Comparison of ENCODE assay signal across 30 cellular contexts in genomic region chr17:45833826-45834439, GRCh38. TPM values are rescaled to one million over a fixed set of nuclear protein-coding genes. Genes with fewer than 3 reads are reported as not detected.
"Had no signal": no experiment of that assay in that cellular context is flagged by ENCODE, and none has a peak within 500 bp of the region (broad histone marks: within the 10 kb centered on the region; RNA-seq: fewer than 3 reads in every experiment).

No MANE protein-coding gene starts in this region.

- H3K9me3 Mint-ChIP-seq: activated CD4-positive, alpha-beta memory T cell treated with anti-CD3 and anti-CD28 coated beads, Interleukin-2, amount 10 ng/mL, durations not matched to agents 7 days and 5 days; activated CD4-positive, alpha-beta T cell treated with anti-CD3 and anti-CD28 coated beads, Interleukin-2, amount 10 ng/mL, durations not matched to agents 7 days and 5 days; activated naive CD8-positive, alpha-beta T cell treated with anti-CD3 and anti-CD28 coated beads, Interleukin-2, amount 50 U/mL, for 24 hours; activated T-cell treated with anti-CD3 and anti-CD28 coated beads, Interleukin-2, amount 50 U/mL, for 24 hours; dendritic cell treated with granulocyte-macrophage colony-stimulating factor and Interleukin-4, amounts not matched to agents 40 ng/mL and 50 ng/mL, for 4 days; endodermal cell; mesothelial cell of epicardium; naive B cell; stimulated activated naive B cell treated with anti-CD40 and anti-IgM and Interleukin-4, amounts not matched to agents 10 μg/mL and 1 μg/mL and 100 μg/mL, for 72 hours had no signal

- H3K27ac Mint-ChIP-seq: activated CD4-positive, alpha-beta memory T cell treated with anti-CD3 and anti-CD28 coated beads, Interleukin-2, amount 10 ng/mL, durations not matched to agents 7 days and 5 days; activated CD4-positive, alpha-beta T cell treated with anti-CD3 and anti-CD28 coated beads, Interleukin-2, amount 10 ng/mL, durations not matched to agents 7 days and 5 days; activated naive CD8-positive, alpha-beta T cell treated with anti-CD3 and anti-CD28 coated beads, Interleukin-2, amount 50 U/mL, for 24 hours; activated T-cell treated with anti-CD3 and anti-CD28 coated beads, Interleukin-2, amount 50 U/mL, for 24 hours; dendritic cell treated with granulocyte-macrophage colony-stimulating factor and Interleukin-4, amounts not matched to agents 40 ng/mL and 50 ng/mL, for 4 days; endodermal cell; mesothelial cell of epicardium; naive B cell; stimulated activated naive B cell treated with anti-CD40 and anti-IgM and Interleukin-4, amounts not matched to agents 10 μg/mL and 1 μg/mL and 100 μg/mL, for 72 hours had no signal

- H3K36me3 Mint-ChIP-seq: mesothelial cell of epicardium; naive B cell; stimulated activated naive B cell treated with anti-CD40 and anti-IgM and Interleukin-4, amounts not matched to agents 10 μg/mL and 1 μg/mL and 100 μg/mL, for 72 hours had no signal

- DNase-seq: activated CD4-positive, alpha-beta memory T cell treated with anti-CD3 and anti-CD28 coated beads, Interleukin-2, amount 10 ng/mL, durations not matched to agents 7 days and 5 days; activated CD4-positive, alpha-beta T cell treated with anti-CD3 and anti-CD28 coated beads, Interleukin-2, amount 10 ng/mL, durations not matched to agents 7 days and 5 days; activated CD4-positive, CD25-positive, alpha-beta regulatory T cell treated with anti-CD3 and anti-CD28 coated beads, Interleukin-2, amount 50 U/mL, for 72 hours; activated CD8-positive, alpha-beta memory T cell treated with anti-CD3 and anti-CD28 coated beads, Interleukin-2, amount 50 U/mL, for 48 hours; activated gamma-delta T cell; activated naive CD4-positive, alpha-beta T cell treated with anti-CD3 and anti-CD28 coated beads, Interleukin-2, amount 50 U/mL, for 16 hours; activated naive CD8-positive, alpha-beta T cell treated with anti-CD3 and anti-CD28 coated beads, Interleukin-2, amount 50 U/mL, for 24 hours; activated T-cell treated with anti-CD3 and anti-CD28 coated beads, Interleukin-2, amount 50 U/mL, for 24 hours; amygdala; endodermal cell; foreskin fibroblast; head of caudate nucleus; hippocampal formation; left colon; naive B cell; nucleus accumbens; retina; sigmoid colon; small intestine; stimulated activated CD4-positive, alpha-beta T cell treated with anti-CD3 and anti-CD28 coated beads, Interleukin-1b, Interleukin-23, amount 100 ng/mL, for 48 hours; stimulated activated naive B cell treated with anti-CD40 and anti-IgM and Interleukin-4, amounts not matched to agents 10 μg/mL and 1 μg/mL and 100 μg/mL, for 72 hours; stomach; T1000; thyroid gland; upper lobe of right lung had no signal

- H3K27me3 Mint-ChIP-seq: activated CD4-positive, alpha-beta T cell treated with anti-CD3 and anti-CD28 coated beads, Interleukin-2, amount 10 ng/mL, durations not matched to agents 7 days and 5 days; activated T-cell treated with anti-CD3 and anti-CD28 coated beads, Interleukin-2, amount 50 U/mL, for 24 hours had no signal

- H3K4me3 Mint-ChIP-seq: activated CD4-positive, alpha-beta memory T cell treated with anti-CD3 and anti-CD28 coated beads, Interleukin-2, amount 10 ng/mL, durations not matched to agents 7 days and 5 days; activated CD4-positive, alpha-beta T cell treated with anti-CD3 and anti-CD28 coated beads, Interleukin-2, amount 10 ng/mL, durations not matched to agents 7 days and 5 days; activated naive CD8-positive, alpha-beta T cell treated with anti-CD3 and anti-CD28 coated beads, Interleukin-2, amount 50 U/mL, for 24 hours; activated T-cell treated with anti-CD3 and anti-CD28 coated beads, Interleukin-2, amount 50 U/mL, for 24 hours; dendritic cell treated with granulocyte-macrophage colony-stimulating factor and Interleukin-4, amounts not matched to agents 40 ng/mL and 50 ng/mL, for 4 days; endodermal cell; mesothelial cell of epicardium; naive B cell; stimulated activated naive B cell treated with anti-CD40 and anti-IgM and Interleukin-4, amounts not matched to agents 10 μg/mL and 1 μg/mL and 100 μg/mL, for 72 hours had no signal

- H3K4me1 Mint-ChIP-seq: activated CD4-positive, alpha-beta memory T cell treated with anti-CD3 and anti-CD28 coated beads, Interleukin-2, amount 10 ng/mL, durations not matched to agents 7 days and 5 days; activated naive CD8-positive, alpha-beta T cell treated with anti-CD3 and anti-CD28 coated beads, Interleukin-2, amount 50 U/mL, for 24 hours; naive B cell had no signal

RNA-seq across cellular contexts. Expression of gene SPPL2C, which starts 10.7 kb away (rescaled TPM):
- total RNA-seq: activated CD4-positive, alpha-beta memory T cell treated with anti-CD3 and anti-CD28 coated beads, Interleukin-2, amount 10 ng/mL, durations not matched to agents 7 days and 5 days; activated CD4-positive, alpha-beta T cell treated with anti-CD3 and anti-CD28 coated beads, Interleukin-2, amount 10 ng/mL, durations not matched to agents 7 days and 5 days; endodermal cell; esophagus mucosa; left colon; lower leg skin; mesothelial cell of epicardium; pancreas; sigmoid colon; stomach; upper lobe of right lung had no signal

RNA-seq across cellular contexts. Expression of gene CRHR1, which starts 49.8 kb away (rescaled TPM):
- total RNA-seq: activated CD4-positive, alpha-beta memory T cell treated with anti-CD3 and anti-CD28 coated beads, Interleukin-2, amount 10 ng/mL, durations not matched to agents 7 days and 5 days; activated CD4-positive, alpha-beta T cell treated with anti-CD3 and anti-CD28 coated beads, Interleukin-2, amount 10 ng/mL, durations not matched to agents 7 days and 5 days; left colon; stomach; thyroid gland; upper lobe of right lung had no signal
